7 cellular contexts compared by ENCODE assay signal in genomic region chr10:80409121-80409520, GRCh38. TPM values are rescaled to one million over a fixed set of nuclear protein-coding genes. Genes with fewer than 3 reads are reported as not detected.
DNase-seq lines count a peak whose midpoint lies in the region; ATAC-seq, FAIRE-seq and TF ChIP-seq lines count a peak whose summit lies in the region.

No MANE protein-coding gene starts in this region.

- CTCF ChIA-PET in activated CD8-positive, alpha-beta T cell treated with anti-CD3 and anti-CD28 coated beads, Interleukin-2, amount 10 ng/mL, durations not matched to agents 7 days and 5 days (lab: Charles Lee): interaction anchor here (0.6 to 2.2 kb wide), 3 partner anchors 36 to 1049 kb away, joined by 3 to 11 read pairs (median 3); no protein-coding TSS in a partner anchor

- no peak for ATAC-seq in activated CD8-positive, alpha-beta T cell treated with anti-CD3 and anti-CD28 coated beads, Interleukin-2, amount 10 ng/mL, durations not matched to agents 7 days and 5 days
- ATAC-seq in HG03439 (IDR thresholded peaks at IDR 0.05; ENCODE audit: unreplicated experiment): no peak

- H3K4me3 Mint-ChIP-seq in activated CD8-positive, alpha-beta T cell treated with anti-CD3 and anti-CD28 coated beads, Interleukin-2, amount 10 ng/mL, durations not matched to agents 7 days and 5 days: peak overlapping the region; percentile 72

- POLR2A ChIA-PET in activated CD8-positive, alpha-beta T cell treated with anti-CD3 and anti-CD28 coated beads, Interleukin-2, amount 10 ng/mL, durations not matched to agents 7 days and 5 days (lab: Charles Lee): no interaction called here

- H3K4me3 ChIP-seq in HFF-Myc (replicated peaks; ENCODE audit: low read depth, low read length): peak overlapping the region; percentile 58
- H3K4me3 ChIP-seq in iPS DF 6.9 (ENCODE audit: low read length): peak overlapping the region; percentile 58; the same call in 1 of the 2 replicates
- H3K4me3 ChIP-seq in small intestine (ENCODE audit: low read depth in 1 of 2, low read length in 2 of 2): peak overlapping the region; percentile 70 to 84

- H3K9me3 ChIP-seq in iPS DF 6.9 (ENCODE audit: control insufficient read depth, insufficient read depth, low read length) (no peaks in the 10 kb centered on the region), small intestine (ENCODE audit: control insufficient read depth, low read depth) (no peaks in the 10 kb centered on the region)

- H3K4me1 Mint-ChIP-seq in activated CD8-positive, alpha-beta T cell treated with anti-CD3 and anti-CD28 coated beads, Interleukin-2, amount 10 ng/mL, durations not matched to agents 7 days and 5 days (ENCODE audit: low read depth): peaks cover 26% of the 10 kb centered on the region

- H3K36me3 Mint-ChIP-seq in activated CD8-positive, alpha-beta T cell treated with anti-CD3 and anti-CD28 coated beads, Interleukin-2, amount 10 ng/mL, durations not matched to agents 7 days and 5 days (ENCODE audit: low read depth): peaks cover 2% of the 10 kb centered on the region

- H3K27me3 Mint-ChIP-seq in activated CD8-positive, alpha-beta T cell treated with anti-CD3 and anti-CD28 coated beads, Interleukin-2, amount 10 ng/mL, durations not matched to agents 7 days and 5 days (ENCODE audit: low read depth): peaks cover 10% of the 10 kb centered on the region

- H3K4me1 ChIP-seq in iPS DF 6.9 (ENCODE audit: control insufficient read depth, insufficient read depth, low read length): no peaks in the 10 kb centered on the region
- peaks cover 12 to 13% of the 10 kb centered on the region in 2 donors for H3K4me1 ChIP-seq in small intestine (ENCODE audit: control insufficient read depth in 2 of 2, insufficient read depth in 1 of 2, low read depth in 1 of 2, low read length in 1 of 2)

- no CpG with 5 or more reads among the region's 12 CpGs for WGBS in iPS DF 6.9 (ENCODE audit: insufficient coverage, insufficient read length)
- 9 to 36% (median 26%) methylated on average over 12 of the region's 12 CpGs for whole genome bisulfite sequencing in small intestine, 3 donors

- H3K27ac Mint-ChIP-seq in activated CD8-positive, alpha-beta T cell treated with anti-CD3 and anti-CD28 coated beads, Interleukin-2, amount 10 ng/mL, durations not matched to agents 7 days and 5 days: no peak overlapping the region

- no peak overlapping the region for H3K27ac ChIP-seq in iPS DF 6.9 (ENCODE audit: low read length)
- peak overlapping the region; percentile 77 to 97 for H3K27ac ChIP-seq in small intestine (ENCODE audit: low read depth in 1 of 2, low read length in 1 of 2)

- H3K9me3 Mint-ChIP-seq in activated CD8-positive, alpha-beta T cell treated with anti-CD3 and anti-CD28 coated beads, Interleukin-2, amount 10 ng/mL, durations not matched to agents 7 days and 5 days (ENCODE audit: insufficient read depth): no peaks in the 10 kb centered on the region

- H3K27me3 ChIP-seq in iPS DF 6.9 (ENCODE audit: control insufficient read depth, insufficient read depth, low read length): no peaks in the 10 kb centered on the region
- H3K27me3 ChIP-seq in small intestine (ENCODE audit: control insufficient read depth in 2 of 2, insufficient read depth in 2 of 2, low read length in 2 of 2): no peaks in the 10 kb centered on the region

- DNase-seq in HFF-Myc (ENCODE audit: extremely low read depth, low read depth): no peak
- no peak for DNase-seq in activated CD8-positive, alpha-beta T cell treated with anti-CD3 and anti-CD28 coated beads, Interleukin-2, amount 10 ng/mL, durations not matched to agents 7 days and 5 days
- no peak for DNase-seq in iPS DF 6.9 (ENCODE audit: low read depth, low spot score)
- DNase-seq in small intestine: peak; percentile 31
- no peak for DNase-seq in NK-92 treated with Interleukin-12 subunit alpha and Interleukin-12 subunit beta, amount 100 ng/mL, for 24 hours (lab: John Stamatoyannopoulos, UW)
- DNase-seq in AG20443 (ENCODE audit: low spot score): no peak

- H3K36me3 ChIP-seq in iPS DF 6.9 (ENCODE audit: control insufficient read depth, insufficient read depth, low read length) (no peaks in the 10 kb centered on the region), small intestine (ENCODE audit: control insufficient read depth in 2 of 2, insufficient read depth in 2 of 2, low read length in 2 of 2) (no peaks in the 10 kb centered on the region)

- no peak for TF ChIP-seq CTCF in HFF-Myc (IDR thresholded peaks at IDR 0.05; ENCODE audit: low read depth, low read length, missing control alignments)

- FAIRE-seq in small intestine (lab: Jason Lieb, UNC): no peak

RNA-seq across cellular contexts. Expression of gene PRXL2A, which starts 0.8 kb away (rescaled TPM):
- total RNA-seq in activated CD8-positive, alpha-beta T cell treated with anti-CD3 and anti-CD28 coated beads, Interleukin-2, amount 10 ng/mL, durations not matched to agents 7 days and 5 days: 10 to 100 TPM; 14.9 to 15.3 TPM
- 10 to 100 TPM; 40.9 to 58.6 (median 55.2) TPM for polyA plus RNA-seq in small intestine

RNA-seq across cellular contexts. Expression of gene TSPAN14, which starts 45.0 kb away (rescaled TPM):
- 100 to 1,000 TPM; 109 to 117 TPM for total RNA-seq in activated CD8-positive, alpha-beta T cell treated with anti-CD3 and anti-CD28 coated beads, Interleukin-2, amount 10 ng/mL, durations not matched to agents 7 days and 5 days
- 10 to 100 TPM in 1 of 3 donors, 1 to 10 TPM in 2; 7.4 to 56.5 (median 8.4) TPM for polyA plus RNA-seq in small intestine

RNA-seq across cellular contexts. Expression of gene DYDC2, which starts 52.5 kb away (rescaled TPM):
- total RNA-seq in activated CD8-positive, alpha-beta T cell treated with anti-CD3 and anti-CD28 coated beads, Interleukin-2, amount 10 ng/mL, durations not matched to agents 7 days and 5 days: not detected
- 1 to 10 TPM in 1 of 3 donors, not detected in 2; 1.4 TPM for polyA plus RNA-seq in small intestine

RNA-seq across cellular contexts. Expression of gene DYDC1, which starts 52.6 kb away (rescaled TPM):
- total RNA-seq in activated CD8-positive, alpha-beta T cell treated with anti-CD3 and anti-CD28 coated beads, Interleukin-2, amount 10 ng/mL, durations not matched to agents 7 days and 5 days: not detected
- polyA plus RNA-seq in small intestine: not detected
